Comparison of ENCODE assay signal across 8 cellular contexts in the genomic region with DNA sequence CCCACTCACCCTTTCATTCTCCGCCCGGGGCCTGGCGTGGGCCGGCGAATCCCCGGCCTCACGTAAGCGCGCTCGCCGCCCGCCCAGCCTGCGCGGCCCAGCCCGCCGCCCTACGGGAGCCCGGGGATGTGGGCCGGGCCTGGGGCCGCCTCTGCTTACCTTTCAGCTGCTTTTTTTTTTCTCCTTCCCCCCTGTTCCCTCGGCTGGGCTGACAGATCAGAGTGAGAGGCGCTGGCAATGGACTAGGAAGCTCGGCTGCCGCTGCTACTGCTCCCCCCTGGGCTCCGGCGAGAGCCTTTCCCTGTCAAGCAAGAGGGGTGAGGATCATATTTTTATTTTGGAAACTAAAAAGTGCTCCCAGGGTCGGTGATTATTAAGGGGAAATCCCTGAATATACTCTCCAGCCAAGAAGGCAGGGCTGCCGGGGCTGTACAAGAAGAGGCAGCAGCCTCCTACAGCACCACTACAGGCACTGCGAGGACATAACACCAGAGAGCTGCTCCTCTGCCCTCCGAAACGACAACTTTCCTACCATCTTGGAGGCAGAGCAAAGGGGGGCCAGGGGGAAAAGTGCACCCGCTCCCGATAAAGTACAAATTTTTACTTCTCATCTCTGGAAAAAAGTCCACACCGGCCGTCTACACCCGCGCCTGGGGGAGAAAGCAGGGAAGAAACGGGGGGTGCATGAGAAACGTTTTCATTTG. TPM values are rescaled to one million over a fixed set of nuclear protein-coding genes. Genes with fewer than 3 reads are reported as not detected.
DNase-seq lines count a peak whose midpoint lies in the region; ATAC-seq and TF ChIP-seq lines count a peak whose summit lies in the region.

Gene INO80D, minus strand, starts transcription at position 433 of the 704 bp plus-strand sequence. CDS start 23,158 bp downstream, outside the sequence.

- H4K20me1 ChIP-seq in neural progenitor cell (ENCODE audit: low read depth), result peaks cover 9% of the 10 kb centered on the region

- H3K36me3 ChIP-seq in KOPT-K1 (ENCODE audit: insufficient read depth, low read length), result no peaks in the 10 kb centered on the region
- H3K36me3 ChIP-seq in RWPE2 (ENCODE audit: low read depth), result peaks cover 7% of the 10 kb centered on the region; the same call in 1 of the 2 replicates
- H3K36me3 ChIP-seq in neural progenitor cell, result peaks cover 4% of the 10 kb centered on the region

- H3K9me3 ChIP-seq in KOPT-K1 (ENCODE audit: insufficient read depth, low read length, poor library complexity, severe bottlenecking) (no peaks in the 10 kb centered on the region), RWPE2 (ENCODE audit: severe bottlenecking) (no peaks in the 10 kb centered on the region), neural progenitor cell (ENCODE audit: low read depth) (no peaks in the 10 kb centered on the region)

- ATAC-seq in GM21786 (IDR thresholded peaks at IDR 0.05; ENCODE audit: unreplicated experiment), result peak; percentile 87
- peak; percentile 87 for ATAC-seq in RWPE2 (ENCODE audit: low read depth)

- H3K36me3 Mint-ChIP-seq in neural progenitor cell, result peaks cover 3% of the 10 kb centered on the region

- H3K4me1 ChIP-seq in RWPE2 (ENCODE audit: insufficient read depth, poor library complexity, severe bottlenecking) (peaks cover 4% of the 10 kb centered on the region), neural progenitor cell (peaks cover 20% of the 10 kb centered on the region)

- TF ChIP-seq CTCF in RWPE2 (IDR thresholded peaks at IDR 0.05; ENCODE audit: poor library complexity, severe bottlenecking), result peak; percentile 50
- TF ChIP-seq CTCF in fibroblast of villous mesenchyme (IDR thresholded peaks at IDR 0.05; ENCODE audit: insufficient read depth, low read depth, low read length), result peak; percentile 59
- peak; percentile 58 for TF ChIP-seq CTCF in neural progenitor cell (IDR thresholded peaks at IDR 0.05)

- H3F3A ChIP-seq in neural progenitor cell (ENCODE audit: low read depth), result peaks cover 34% of the 10 kb centered on the region

- DNase-seq in EH (ENCODE audit: low read depth) (peak; percentile 89), RWPE2 (ENCODE audit: low spot score) (peak; percentile 75), fibroblast of villous mesenchyme (ENCODE audit: low read depth) (peak; percentile 86), neural progenitor cell (ENCODE audit: low spot score) (peak; percentile 90), stromal cell of bone marrow (ENCODE audit: low read depth) (peak; percentile 70)
- DNase-seq in activated T-helper 9 cell treated with anti-CD3 and anti-CD28 coated beads, Interleukin-2, amount 50 U/mL, for 16 hours (ENCODE audit: low read depth), result peak; percentile 68

- H3K4me3 Mint-ChIP-seq in neural progenitor cell, result peak within 1 kb of the TSS; percentile 99

- H3K4me2 ChIP-seq in neural progenitor cell, result peak within 1 kb of the TSS; percentile 89

- peak within 1 kb of the TSS; percentile 95 for H3K9ac ChIP-seq in neural progenitor cell

- no peaks in the 10 kb centered on the region for H3K27me3 ChIP-seq in RWPE2 (ENCODE audit: insufficient read depth, poor library complexity, severe bottlenecking)
- no peaks in the 10 kb centered on the region for H3K27me3 ChIP-seq in neural progenitor cell

- peak within 1 kb of the TSS; percentile 100 for H3K4me3 ChIP-seq in RWPE2 (ENCODE audit: severe bottlenecking)
- peak within 1 kb of the TSS; percentile 90 for H3K4me3 ChIP-seq in fibroblast of villous mesenchyme (ENCODE audit: low read depth, low read length)
- peak within 1 kb of the TSS; percentile 89 for H3K4me3 ChIP-seq in neural progenitor cell

- peaks cover 76% of the 10 kb centered on the region for H3K79me2 ChIP-seq in neural progenitor cell (ENCODE audit: low read depth)

- peak within 1 kb of the TSS; percentile 100 for H3K27ac Mint-ChIP-seq in neural progenitor cell

- H3K27ac ChIP-seq in KOPT-K1 (ENCODE audit: low read depth, low read length, poor library complexity, severe bottlenecking) (peak within 1 kb of the TSS; percentile 95), RWPE2 (ENCODE audit: poor library complexity, severe bottlenecking) (peak within 1 kb of the TSS; percentile 95), neural progenitor cell (peak within 1 kb of the TSS; percentile 97)

- peak within 1 kb of the TSS; percentile 93 for H2AFZ ChIP-seq in neural progenitor cell (replicated peaks)

- peaks cover 2% of the 10 kb centered on the region for H3K27me3 Mint-ChIP-seq in neural progenitor cell (ENCODE audit: insufficient read depth, low read depth)

- no peaks in the 10 kb centered on the region for H3K9me3 Mint-ChIP-seq in neural progenitor cell

- peaks cover 21% of the 10 kb centered on the region for H3K4me1 Mint-ChIP-seq in neural progenitor cell

RNA-seq across cellular contexts. Expression of gene INO80D, which starts in this region (rescaled TPM):
- total RNA-seq in fibroblast of villous mesenchyme, result 7.7 and 10.4 TPM in 2 replicates
- total RNA-seq in neural progenitor cell (ENCODE audit: low replicate concordance), result 8.1 and 11.3 TPM in 2 replicates

Comparison
In these comparisons a context has a peak if more than half of its experiments do, and no peak if none do; other contexts are left out.
1. Peak in every context shown above with its lines: DNase-seq, ATAC-seq, H3K4me3 ChIP-seq and H3K27ac ChIP-seq.